In the genomic region with DNA sequence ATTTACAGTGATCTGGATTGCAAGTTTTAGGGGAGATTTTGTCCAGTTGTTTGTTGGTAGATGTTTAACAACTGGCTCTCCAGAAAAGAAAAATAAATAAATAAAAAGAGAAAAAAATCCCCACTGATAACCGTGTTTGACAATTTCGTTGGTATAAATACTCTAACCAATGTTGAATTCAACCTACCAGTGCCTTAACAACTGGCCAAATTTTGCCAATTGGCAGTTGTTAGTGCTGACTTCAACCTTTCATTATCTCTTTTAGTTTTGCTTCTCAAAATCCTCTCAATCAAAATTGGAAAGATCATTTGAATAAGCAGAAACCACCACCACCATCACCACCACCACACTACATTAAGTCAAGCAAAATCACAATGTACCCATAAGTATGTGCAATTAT, we compare ENCODE assay signal across 21 cellular contexts.
DNase-seq lines count a peak whose midpoint lies in the region; ATAC-seq, FAIRE-seq and TF ChIP-seq lines count a peak whose summit lies in the region.
"Had no signal": no experiment of that assay in that cellular context is flagged by ENCODE, and none has a peak within 500 bp of the region (broad histone marks: within the 10 kb centered on the region; RNA-seq: fewer than 3 reads in every experiment).

No MANE protein-coding gene starts in this region.

- DNase-seq in astrocyte (ENCODE audit: low read depth) (no peak), left lobe of liver (ENCODE audit: low spot score) (no peak), right lobe of liver (no peak), ACHN (no peak), amygdala (lab: John Stamatoyannopoulos, UW) (no peak), posterior vena cava (ENCODE audit: low spot score) (no peak)
- DNase-seq in stimulated activated CD4-positive, alpha-beta T cell treated with anti-CD3 and anti-CD28 coated beads, Interleukin-2, amount 100 ng/mL, for 24 hours, result no peak
- DNase-seq: 8988T; AML-193; Caco-2; Calu3; CD4-positive, alpha-beta T cell; CD8-positive, alpha-beta T cell; DMS79 treated with DMSO at 0.1 percent for 48 hours; GF-D8 had no signal

- intact Hi-C loops in right lobe of liver (cut with DNase I) (no loop called here), posterior vena cava (cut with DNase I) (no loop called here)

- no peak overlapping the region for H3K4me2 ChIP-seq in astrocyte (ENCODE audit: low read length)
- H3K4me2 ChIP-seq: BLaER1 treated with 17β-estradiol and CSF1 and Interleukin-3, amounts not matched to agents 10 nM and 100 nM had no signal

- 10% methylated on average over 2 of the region's 2 CpGs for WGBS in right lobe of liver (ENCODE audit: insufficient coverage, low coverage, low lambda C conversion rate, missing lambda C conversion rate)

- H3K4me1 Mint-ChIP-seq in astrocyte (ENCODE audit: low read depth, unreplicated experiment), result peaks cover 34% of the 10 kb centered on the region
- H3K4me1 Mint-ChIP-seq: B cell had no signal

- H3K4me3 ChIP-seq in astrocyte (ENCODE audit: insufficient read depth, low read depth, low read length), result no peak overlapping the region
- no peak overlapping the region for H3K4me3 ChIP-seq in right lobe of liver
- H3K4me3 ChIP-seq: BLaER1 treated with 17β-estradiol and CSF1 and Interleukin-3, amounts not matched to agents 10 nM and 100 nM had no signal

- H3K27ac ChIP-seq in astrocyte (ENCODE audit: low read depth, low read length) (peak overlapping the region; percentile 26), right lobe of liver (peak overlapping the region; percentile 19 to 52 (median 49))
- H3K27ac ChIP-seq: BLaER1 treated with 17β-estradiol and CSF1 and Interleukin-3, amounts not matched to agents 10 nM and 100 nM; C4-2B had no signal

- no peak for TF ChIP-seq POLR2A in right lobe of liver (IDR thresholded peaks at IDR 0.05)

- no peak overlapping the region for H2AFZ ChIP-seq in astrocyte (ENCODE audit: low read depth, low read length)

- H4K20me1 ChIP-seq in astrocyte (ENCODE audit: insufficient read depth, low read length), result no peaks in the 10 kb centered on the region
- H4K20me1 ChIP-seq: BLaER1 treated with 17β-estradiol and CSF1 and Interleukin-3, amounts not matched to agents 10 nM and 100 nM had no signal

- no peak for FAIRE-seq in astrocyte (lab: Jason Lieb, UNC)
- FAIRE-seq: A204.1, G401.6, GM12891 had no signal

- peaks cover 12% of the 10 kb centered on the region for H3K9me3 ChIP-seq in astrocyte (ENCODE audit: insufficient read depth, low read depth, low read length)
- H3K9me3 ChIP-seq in right lobe of liver, result no peaks in the 10 kb centered on the region
- H3K9me3 ChIP-seq: Caco-2 had no signal

- no peak overlapping the region for H3K9ac ChIP-seq in astrocyte (ENCODE audit: low read length)
- H3K9ac ChIP-seq: BLaER1 treated with 17β-estradiol and CSF1 and Interleukin-3, amounts not matched to agents 10 nM and 100 nM had no signal

- no peaks in the 10 kb centered on the region for H3K36me3 Mint-ChIP-seq in astrocyte (ENCODE audit: low read depth, unreplicated experiment)
- H3K36me3 Mint-ChIP-seq: CD8-positive, alpha-beta T cell had no signal

- in situ Hi-C loops in ACHN (cut with HindIII; ENCODE audit: low pct_ligation_motif_present, low pct_unique_long_range_greater_than_20kb, low sequenced_read_pairs), result no loop called here

- H3K9me3 Mint-ChIP-seq in astrocyte (ENCODE audit: unreplicated experiment), result peaks cover 14% of the 10 kb centered on the region

- no peaks in the 10 kb centered on the region for H3K27me3 Mint-ChIP-seq in astrocyte (ENCODE audit: low read depth, unreplicated experiment)
- H3K27me3 Mint-ChIP-seq: B cell; CD4-positive, alpha-beta T cell had no signal

- no peaks in the 10 kb centered on the region for H3K79me2 ChIP-seq in astrocyte (ENCODE audit: insufficient read depth, low read length)

- ATAC-seq in left lobe of liver, result peak; percentile 64
- peak in 2 of 4 donors; percentile 65 to 72 for ATAC-seq in right lobe of liver
- ATAC-seq: CD8-positive, alpha-beta T cell had no signal

- H3K36me3 ChIP-seq in astrocyte (ENCODE audit: insufficient read depth, low read length) (no peaks in the 10 kb centered on the region), right lobe of liver (no peaks in the 10 kb centered on the region)
- H3K36me3 ChIP-seq: BLaER1 treated with 17β-estradiol and CSF1 and Interleukin-3, amounts not matched to agents 10 nM and 100 nM had no signal

- TF ChIP-seq CTCF in astrocyte (IDR thresholded peaks at IDR 0.05; ENCODE audit: insufficient read depth, low read depth, low read length) (no peak), right lobe of liver (IDR thresholded peaks at IDR 0.05) (no peak)

- no peak overlapping the region for H3K4me3 Mint-ChIP-seq in astrocyte (ENCODE audit: unreplicated experiment)
- H3K4me3 Mint-ChIP-seq: B cell; CD4-positive, alpha-beta T cell; CD8-positive, alpha-beta T cell had no signal

- H3K27me3 ChIP-seq in astrocyte (ENCODE audit: insufficient read depth, low read length) (peaks cover 2% of the 10 kb centered on the region), right lobe of liver (no peaks in the 10 kb centered on the region)
- H3K27me3 ChIP-seq: BLaER1 treated with 17β-estradiol and CSF1 and Interleukin-3, amounts not matched to agents 10 nM and 100 nM had no signal

- H3K4me1 ChIP-seq in astrocyte (ENCODE audit: insufficient read depth, low read length) (no peaks in the 10 kb centered on the region), right lobe of liver (peaks cover 0 to 16% (median 0%) of the 10 kb centered on the region in 4 donors)
- H3K4me1 ChIP-seq: BLaER1 treated with 17β-estradiol and CSF1 and Interleukin-3, amounts not matched to agents 10 nM and 100 nM; Caco-2 had no signal

- no peak overlapping the region for H3K27ac Mint-ChIP-seq in astrocyte (ENCODE audit: unreplicated experiment)
- H3K27ac Mint-ChIP-seq: B cell; CD4-positive, alpha-beta T cell; CD8-positive, alpha-beta T cell had no signal
